In the genomic region with DNA sequence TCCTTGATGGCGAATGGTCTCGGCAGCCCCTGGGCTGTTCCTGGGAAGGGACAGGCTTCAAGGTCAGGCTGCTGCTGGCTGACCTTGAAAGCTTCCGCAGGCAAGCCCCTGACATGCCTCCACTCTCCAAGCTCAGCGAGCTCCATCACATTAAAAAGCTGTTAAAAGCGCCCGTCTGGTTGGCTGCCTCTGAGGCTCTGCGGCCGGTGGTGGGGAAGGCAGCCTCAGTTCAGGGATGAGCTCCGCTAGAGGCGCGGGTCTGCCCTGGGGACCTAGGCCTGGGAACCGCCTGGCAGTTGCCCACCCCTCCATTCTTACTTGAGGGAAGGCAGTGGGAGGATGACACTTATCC, we compare ENCODE assay signal across 16 cellular contexts.
DNase-seq lines count a peak whose midpoint lies in the region; ATAC-seq and TF ChIP-seq lines count a peak whose summit lies in the region.
"Had no signal": no experiment of that assay in that cellular context is flagged by ENCODE, and none has a peak within 500 bp of the region (broad histone marks: within the 10 kb centered on the region; RNA-seq: fewer than 3 reads in every experiment).

No MANE protein-coding gene starts in this region.

- H3K27ac ChIP-seq in HEK293 (ENCODE audit: extremely low read depth, low read depth, low read length) = 0 out of 2 replicates have a peak overlapping the region, but pooled peaks have one; percentile 25
- H3K27ac ChIP-seq: transverse colon had no signal

- H3K9me3 ChIP-seq in HEK293 (ENCODE audit: control insufficient read depth, insufficient read depth, low read depth, low read length) = no peaks in the 10 kb centered on the region
- H3K9me3 ChIP-seq: MG63, transverse colon had no signal

- TF ChIP-seq CTCF in HEK293 (tag by site-specific recombination; IDR thresholded peaks at IDR 0.05) = no peak

- intact Hi-C loops in sciatic nerve (cut with DNase I) = no loop called here

- DNase-seq in SK-N-DZ (ENCODE audit: low spot score) (peak; percentile 69), left kidney (ENCODE audit: low read depth, low spot score) (peak; percentile 84), sciatic nerve (ENCODE audit: low spot score) (peak; percentile 54), COLO829 (ENCODE audit: low spot score) (no peak), SKM-1 (lab: John Stamatoyannopoulos, UW; ENCODE audit: unreplicated experiment) (no peak), RKO (ENCODE audit: low spot score) (no peak), NCI-H510A treated with DMSO at 0.1 percent for 48 hours (lab: John Stamatoyannopoulos, UW) (no peak)
- DNase-seq: activated CD4-positive, alpha-beta T cell treated with anti-CD3 and anti-CD28 coated beads for 48 hours; activated CD8-positive, alpha-beta memory T cell treated with anti-CD3 and anti-CD28 coated beads, Interleukin-2, amount 50 U/mL, for 48 hours; amygdala; MG63; NCI-H146; stimulated activated naive CD4-positive, alpha-beta T cell treated with Interleukin-2 at 50 U/mL for 16 hours; SW 1271; transverse colon had no signal

- H3K36me3 ChIP-seq in HEK293 (ENCODE audit: control insufficient read depth in 2 of 2, insufficient read depth in 1 of 2, low read length in 2 of 2) = no peaks in the 10 kb centered on the region
- H3K36me3 ChIP-seq: MG63, transverse colon had no signal

- POLR2A ChIA-PET in HEK293 (lab: Yijun Ruan, JAX) = interaction anchor here (1.2 kb wide), 2 partner anchors 10 to 13 kb away, joined by 4 read pairs; no protein-coding TSS in a partner anchor

- peak; percentile 14 for ATAC-seq in sciatic nerve

- H3K4me3 ChIP-seq in HEK293 (ENCODE audit: low read depth, low read length) = no peak overlapping the region
- H3K4me3 ChIP-seq: MG63, transverse colon had no signal

- CTCF ChIA-PET in HEK293 (lab: Yijun Ruan, JAX) = interaction anchor here (0.6 to 5.9 kb wide), 4 partner anchors 10 to 411 kb away, joined by 3 to 36 read pairs (median 3); no protein-coding TSS in a partner anchor

- peaks cover 10% of the 10 kb centered on the region for H3K4me1 ChIP-seq in HEK293 (ENCODE audit: control insufficient read depth, insufficient read depth, low read length)

TF ChIP-seq in HEK293, 187 proteins besides CTCF, POLR2A, EP300 and RAD21:
- TF ChIP-seq ZNF341 (tag by site-specific recombination; IDR thresholded peaks at IDR 0.05; ENCODE audit: low read depth) = peak; percentile 1; the same call in 1 of the 2 replicates
- TF ChIP-seq, protein P1, sequence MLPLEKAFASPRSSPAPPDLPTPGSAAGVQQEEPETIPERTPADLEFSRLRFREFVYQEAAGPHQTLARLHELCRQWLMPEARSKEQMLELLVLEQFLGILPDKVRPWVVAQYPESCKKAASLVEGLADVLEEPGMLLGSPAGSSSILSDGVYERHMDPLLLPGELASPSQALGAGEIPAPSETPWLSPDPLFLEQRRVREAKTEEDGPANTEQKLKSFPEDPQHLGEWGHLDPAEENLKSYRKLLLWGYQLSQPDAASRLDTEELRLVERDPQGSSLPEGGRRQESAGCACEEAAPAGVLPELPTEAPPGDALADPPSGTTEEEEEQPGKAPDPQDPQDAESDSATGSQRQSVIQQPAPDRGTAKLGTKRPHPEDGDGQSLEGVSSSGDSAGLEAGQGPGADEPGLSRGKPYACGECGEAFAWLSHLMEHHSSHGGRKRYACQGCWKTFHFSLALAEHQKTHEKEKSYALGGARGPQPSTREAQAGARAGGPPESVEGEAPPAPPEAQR (tag by site-specific recombination; IDR thresholded peaks at IDR 0.05) = no peak
TF ChIP-seq in HEK293: peak in this region for 1.

Comparison
In these comparisons a context has a peak if more than half of its experiments do, and no peak if none do; other contexts are left out.
1. DNase-seq: peak in SK-N-DZ (single experiment), left kidney (single experiment) and sciatic nerve (single experiment); none in COLO829 (single experiment), SKM-1 (single experiment), RKO (single experiment) and NCI-H510A treated with DMSO at 0.1 percent for 48 hours (single experiment).